ENCODE assay signal across 23 cellular contexts in genomic region chr6:12993283-12993898, GRCh38.
"Had no signal": no experiment of that assay in that cellular context is flagged by ENCODE, and none has a peak within 500 bp of the region (broad histone marks: within the 10 kb centered on the region; RNA-seq: fewer than 3 reads in every experiment).

No MANE protein-coding gene starts in this region.

- H3K4me1 ChIP-seq: stomach, suprapubic skin, upper lobe of right lung had no signal

- H3K27ac ChIP-seq: neutrophil, skin epidermis, stomach, suprapubic skin, tibial artery, upper lobe of right lung, VCaP had no signal

- H3K9me3 ChIP-seq: neutrophil, stomach, suprapubic skin, upper lobe of right lung had no signal

- DNase-seq: activated CD4-positive, alpha-beta T cell treated with anti-CD3 and anti-CD28 coated beads for 48 hours; activated CD4-positive, alpha-beta T cell treated with anti-CD3 and anti-CD28 coated beads, Interleukin-2, amount 50 U/mL, for 48 hours; activated CD8-positive, alpha-beta memory T cell treated with anti-CD3 and anti-CD28 coated beads, Interleukin-2, amount 50 U/mL, for 48 hours; activated gamma-delta T cell; activated naive CD4-positive, alpha-beta T cell treated with anti-CD3 and anti-CD28 coated beads, Interleukin-2, amount 10 ng/mL, durations not matched to agents 7 days and 5 days; activated T-cell treated with anti-CD3 and anti-CD28 coated beads, Interleukin-2, amount 50 U/mL, for 24 hours; amniotic stem cell; central memory CD4-positive, alpha-beta T cell; islet precursor cell; mammary epithelial cell; naive B cell; nephron progenitor cell; stimulated activated naive B cell treated with anti-CD40 and anti-IgM and Interleukin-4, amounts not matched to agents 10 μg/mL and 1 μg/mL and 100 μg/mL, for 72 hours; stomach; T-helper 9 cell; tibial artery; upper lobe of right lung had no signal

- H3K27me3 ChIP-seq: neutrophil, stomach, suprapubic skin, tibial artery, upper lobe of right lung had no signal

- H3K36me3 ChIP-seq: neutrophil, stomach, suprapubic skin, tibial artery, upper lobe of right lung had no signal

- H3K4me3 ChIP-seq: skin epidermis, stomach, suprapubic skin, tibial artery, upper lobe of right lung had no signal

- ATAC-seq: activated CD4-positive, CD25-positive, alpha-beta regulatory T cell treated with anti-CD3 and anti-CD28 coated beads, Interleukin-2, amount 50 U/mL, for 24 hours; sciatic nerve; stimulated activated naive B cell treated with anti-CD40 and anti-IgM and Interleukin-4, amounts not matched to agents 10 μg/mL and 1 μg/mL and 100 μg/mL, for 72 hours; upper lobe of right lung had no signal
